In the genomic region with DNA sequence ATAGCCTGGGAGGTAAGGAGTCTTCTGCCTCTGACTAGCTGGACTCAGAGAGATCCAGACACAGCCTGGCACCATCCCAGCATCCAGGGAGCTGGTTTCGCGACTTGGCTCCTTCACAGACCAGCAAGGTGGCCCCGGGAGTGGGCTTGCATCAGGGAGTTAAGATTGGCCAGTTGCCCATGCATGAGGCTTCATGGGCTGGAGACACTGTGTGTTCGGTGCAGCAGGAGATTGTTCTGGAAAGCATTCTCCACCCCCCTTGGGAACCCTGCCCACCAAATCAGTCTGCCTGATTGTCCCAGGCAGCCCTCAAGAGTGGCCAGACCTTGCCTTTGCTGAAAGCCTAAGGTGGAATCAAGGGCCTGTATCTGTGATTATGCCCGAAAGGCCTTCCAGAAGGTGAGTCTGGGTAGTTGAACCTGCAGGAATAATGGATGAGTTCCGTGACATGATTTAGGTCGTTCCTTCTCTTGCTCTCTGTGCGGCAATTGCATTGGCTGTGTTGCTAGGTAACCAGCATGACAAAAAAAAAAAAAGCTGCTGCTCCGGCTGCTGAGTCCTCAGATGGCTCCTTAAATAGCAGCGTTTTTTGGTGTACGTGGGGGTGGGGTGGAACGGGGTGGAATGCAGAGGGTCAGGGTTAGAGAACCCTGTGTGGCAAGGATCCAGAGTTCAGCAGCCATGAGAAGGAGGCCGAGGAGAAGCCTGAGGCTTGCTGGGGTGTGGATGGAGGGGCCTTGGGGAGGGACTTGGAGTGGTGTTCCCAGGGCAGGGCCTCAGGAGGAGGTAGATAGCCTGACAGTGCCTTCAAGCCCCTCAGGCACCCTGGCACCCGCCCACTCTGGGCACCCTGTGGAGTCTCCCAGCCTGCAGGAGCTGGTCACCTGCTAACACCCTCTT, we compare ENCODE assay signal across 8 cellular contexts.
DNase-seq lines count a peak whose midpoint lies in the region; ATAC-seq, FAIRE-seq and TF ChIP-seq lines count a peak whose summit lies in the region.

No MANE protein-coding gene starts in this region.

- peak overlapping the region; percentile 72 for H3K27ac Mint-ChIP-seq in astrocyte (ENCODE audit: unreplicated experiment)
- no peak overlapping the region for H3K27ac Mint-ChIP-seq in activated T-helper 2 cell treated with anti-CD3 and anti-CD28 coated beads, Interferon-gamma antibody, Interleukin-2, Interleukin-4, amounts not matched to agents 10 μg/mL and 5 μg/mL and 100 μg/mL, durations not matched to agents 14 hours and 24 hours and 36 hours

- intact Hi-C loops in activated T-helper 2 cell treated with anti-CD3 and anti-CD28 coated beads, Interferon-gamma antibody, Interleukin-2, Interleukin-4, amounts not matched to agents 10 μg/mL and 5 μg/mL and 100 μg/mL, durations not matched to agents 14 hours and 24 hours and 36 hours (cut with micrococcal nuclease): no loop called here

- peak overlapping the region; percentile 53 for H3K4me2 ChIP-seq in astrocyte (ENCODE audit: low read length)

- H3K36me3 ChIP-seq in astrocyte (ENCODE audit: insufficient read depth, low read length) (peaks cover 11% of the 10 kb centered on the region), subcutaneous abdominal adipose tissue (ENCODE audit: control insufficient read depth in 5 of 5, insufficient read depth in 5 of 5, low read length in 5 of 5) (peaks cover 0 to 59% (median 47%) of the 10 kb centered on the region in 5 donors)

- no peak overlapping the region for H3K4me3 Mint-ChIP-seq in astrocyte (ENCODE audit: unreplicated experiment)
- H3K4me3 Mint-ChIP-seq in activated T-helper 2 cell treated with anti-CD3 and anti-CD28 coated beads, Interferon-gamma antibody, Interleukin-2, Interleukin-4, amounts not matched to agents 10 μg/mL and 5 μg/mL and 100 μg/mL, durations not matched to agents 14 hours and 24 hours and 36 hours (ENCODE audit: low read depth): no peak overlapping the region

- peaks cover 26% of the 10 kb centered on the region for H3K4me1 ChIP-seq in astrocyte (ENCODE audit: insufficient read depth, low read length)
- peaks cover 9 to 61% (median 47%) of the 10 kb centered on the region in 5 donors for H3K4me1 ChIP-seq in subcutaneous abdominal adipose tissue (ENCODE audit: control insufficient read depth in 5 of 5, insufficient read depth in 5 of 5, low read length in 5 of 5)

- H3K27me3 ChIP-seq in astrocyte (ENCODE audit: insufficient read depth, low read length): no peaks in the 10 kb centered on the region
- no peaks in the 10 kb centered on the region for H3K27me3 ChIP-seq in subcutaneous abdominal adipose tissue (ENCODE audit: control insufficient read depth in 5 of 5, insufficient read depth in 4 of 5, low read length in 5 of 5)

- peak overlapping the region; percentile 39 for H3K27ac ChIP-seq in astrocyte (ENCODE audit: low read depth, low read length)
- peak overlapping the region; percentile 46 for H3K27ac ChIP-seq in subcutaneous abdominal adipose tissue (ENCODE audit: low read depth, low read length)

- no peaks in the 10 kb centered on the region for H3K27me3 Mint-ChIP-seq in astrocyte (ENCODE audit: low read depth, unreplicated experiment)
- H3K27me3 Mint-ChIP-seq in activated T-helper 2 cell treated with anti-CD3 and anti-CD28 coated beads, Interferon-gamma antibody, Interleukin-2, Interleukin-4, amounts not matched to agents 10 μg/mL and 5 μg/mL and 100 μg/mL, durations not matched to agents 14 hours and 24 hours and 36 hours (ENCODE audit: low read depth): no peaks in the 10 kb centered on the region

- peak overlapping the region; percentile 12 for H3K9ac ChIP-seq in astrocyte (ENCODE audit: low read length)
- H3K9ac ChIP-seq in subcutaneous abdominal adipose tissue (ENCODE audit: low read length in 5 of 5): peak overlapping the region in 1 of 5 donors; percentile 19

- no peaks in the 10 kb centered on the region for H3K9me3 Mint-ChIP-seq in astrocyte (ENCODE audit: unreplicated experiment)
- no peaks in the 10 kb centered on the region for H3K9me3 Mint-ChIP-seq in activated T-helper 2 cell treated with anti-CD3 and anti-CD28 coated beads, Interferon-gamma antibody, Interleukin-2, Interleukin-4, amounts not matched to agents 10 μg/mL and 5 μg/mL and 100 μg/mL, durations not matched to agents 14 hours and 24 hours and 36 hours

- H3K4me1 Mint-ChIP-seq in astrocyte (ENCODE audit: low read depth, unreplicated experiment): peaks cover 30% of the 10 kb centered on the region
- H3K4me1 Mint-ChIP-seq in activated T-helper 2 cell treated with anti-CD3 and anti-CD28 coated beads, Interferon-gamma antibody, Interleukin-2, Interleukin-4, amounts not matched to agents 10 μg/mL and 5 μg/mL and 100 μg/mL, durations not matched to agents 14 hours and 24 hours and 36 hours (ENCODE audit: low read depth): peaks cover 3% of the 10 kb centered on the region

- no peaks in the 10 kb centered on the region for H4K20me1 ChIP-seq in astrocyte (ENCODE audit: insufficient read depth, low read length)

- peak; percentile 23 for FAIRE-seq in astrocyte (lab: Jason Lieb, UNC)

- no peaks in the 10 kb centered on the region for H3K79me2 ChIP-seq in astrocyte (ENCODE audit: insufficient read depth, low read length)

- DNase-seq in NCI-H1092 treated with DMSO at 0.1 percent for 48 hours (lab: John Stamatoyannopoulos, UW) (peak; percentile 83), astrocyte (ENCODE audit: low read depth) (peak; percentile 60), iris pigment epithelial cell (ENCODE audit: low read depth) (peak; percentile 49), LoVo (ENCODE audit: low spot score) (no peak)
- no peak for DNase-seq in activated T-helper 2 cell treated with anti-CD3 and anti-CD28 coated beads, Interferon-gamma antibody, Interleukin-2, Interleukin-4, amounts not matched to agents 10 μg/mL and 5 μg/mL and 100 μg/mL, durations not matched to agents 14 hours and 24 hours and 36 hours (ENCODE audit: low spot score)
- no peak for DNase-seq in stimulated activated naive CD4-positive, alpha-beta T cell (lab: John Stamatoyannopoulos, UW)

- H3K36me3 Mint-ChIP-seq in astrocyte (ENCODE audit: low read depth, unreplicated experiment): peaks cover 20% of the 10 kb centered on the region
- H3K36me3 Mint-ChIP-seq in activated T-helper 2 cell treated with anti-CD3 and anti-CD28 coated beads, Interferon-gamma antibody, Interleukin-2, Interleukin-4, amounts not matched to agents 10 μg/mL and 5 μg/mL and 100 μg/mL, durations not matched to agents 14 hours and 24 hours and 36 hours (ENCODE audit: low read depth): peaks cover 47% of the 10 kb centered on the region

- H3K9me3 ChIP-seq in astrocyte (ENCODE audit: insufficient read depth, low read depth, low read length): no peaks in the 10 kb centered on the region
- H3K9me3 ChIP-seq in subcutaneous abdominal adipose tissue (ENCODE audit: control insufficient read depth in 5 of 5, low read length in 5 of 5): no peaks in the 10 kb centered on the region

- TF ChIP-seq CTCF in astrocyte (IDR thresholded peaks at IDR 0.05; ENCODE audit: insufficient read depth, low read depth, low read length): no peak

- H2AFZ ChIP-seq in astrocyte (ENCODE audit: low read depth, low read length): no peak overlapping the region

- ATAC-seq in GM19455 (IDR thresholded peaks at IDR 0.05; ENCODE audit: unreplicated experiment): no peak

- H3K4me3 ChIP-seq in astrocyte (ENCODE audit: insufficient read depth, low read depth, low read length) (no peak overlapping the region), subcutaneous abdominal adipose tissue (ENCODE audit: low read depth in 1 of 5, low read length in 5 of 5) (peak overlapping the region in 1 of 5 donors; percentile 6)

Comparison
In these comparisons a context has a peak if more than half of its experiments do, and no peak if none do; other contexts are left out.
1. DNase-seq: peak in NCI-H1092 treated with DMSO at 0.1 percent for 48 hours (single experiment), astrocyte (single experiment) and iris pigment epithelial cell (single experiment); none in LoVo (single experiment), activated T-helper 2 cell treated with anti-CD3 and anti-CD28 coated beads, Interferon-gamma antibody, Interleukin-2, Interleukin-4, amounts not matched to agents 10 μg/mL and 5 μg/mL and 100 μg/mL, durations not matched to agents 14 hours and 24 hours and 36 hours (single experiment) and stimulated activated naive CD4-positive, alpha-beta T cell (0 of 6).